ENCODE assay signal across 15 cellular contexts in the genomic region with DNA sequence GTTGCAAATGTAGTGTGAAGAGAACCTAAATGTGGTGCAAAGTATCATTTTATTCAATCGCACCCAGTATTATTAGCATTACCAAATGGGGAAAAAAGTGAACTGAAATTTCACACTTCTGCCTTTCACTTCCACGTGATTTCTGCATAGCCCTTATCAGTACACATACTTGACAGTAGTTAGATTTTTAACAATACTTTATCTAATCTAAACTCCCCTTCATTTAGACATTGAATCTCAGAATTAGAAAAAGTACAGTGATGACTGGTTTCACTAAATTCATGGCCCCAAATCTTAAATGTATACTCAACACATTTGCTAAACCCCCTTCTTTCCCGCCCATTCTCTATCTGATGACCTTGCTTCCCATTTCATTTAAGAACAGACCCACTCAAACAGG. TPM values are rescaled to one million over a fixed set of nuclear protein-coding genes. Genes with fewer than 3 reads are reported as not detected.
A peak's percentile ranks its signal among the peaks of the same experiment; 100 is the strongest.
DNase-seq lines count a peak whose midpoint lies in the region; ATAC-seq and TF ChIP-seq lines count a peak whose summit lies in the region.
"Had no signal": no experiment of that assay in that cellular context is flagged by ENCODE, and none has a peak within 500 bp of the region (broad histone marks: within the 10 kb centered on the region; RNA-seq: fewer than 3 reads in every experiment).

No MANE protein-coding gene starts in this region.

- POLR2A ChIA-PET in CD4-positive, alpha-beta memory T cell (lab: Charles Lee; ENCODE audit: partially characterized antibody) = no interaction called here

- peak overlapping the region; percentile 68 to 90 (median 79) for H3K4me3 Mint-ChIP-seq in naive B cell
- peak overlapping the region in 1 of 8 donors; percentile 3 for H3K4me3 Mint-ChIP-seq in CD4-positive, alpha-beta memory T cell

- H3K27me3 ChIP-seq in sigmoid colon = no peaks in the 10 kb centered on the region
- no peaks in the 10 kb centered on the region for H3K27me3 ChIP-seq in CD4-positive, alpha-beta memory T cell (ENCODE audit: insufficient read depth, low read length)
- H3K27me3 ChIP-seq: adrenal gland, esophagus squamous epithelium, ovary had no signal

- H3K4me1 ChIP-seq in sigmoid colon = peaks cover 0 to 18% (median 8%) of the 10 kb centered on the region in 4 donors
- peaks cover 17% of the 10 kb centered on the region for H3K4me1 ChIP-seq in CD4-positive, alpha-beta memory T cell (ENCODE audit: insufficient read depth, low read length)

- H3K27ac ChIP-seq in sigmoid colon = no peak overlapping the region
- H3K27ac ChIP-seq in CD4-positive, alpha-beta memory T cell (ENCODE audit: low read depth, low read length) = no peak overlapping the region
- H3K27ac ChIP-seq: adrenal gland, esophagus squamous epithelium, ovary had no signal

- peaks cover 0 to 7% (median 0%) of the 10 kb centered on the region in 7 donors for H3K9me3 Mint-ChIP-seq in naive B cell
- H3K9me3 Mint-ChIP-seq in CD4-positive, alpha-beta memory T cell = peaks cover 0 to 2% (median 0%) of the 10 kb centered on the region in 8 donors

- no peak for TF ChIP-seq EP300 in sigmoid colon (IDR thresholded peaks at IDR 0.05)

- CTCF ChIA-PET in CD4-positive, alpha-beta memory T cell (lab: Charles Lee; ENCODE audit: partially characterized antibody) = interaction anchor here (1.5 kb wide), 1 partner anchor 14 kb away, joined by 3 read pairs; no protein-coding TSS in a partner anchor

- intact Hi-C loops in sigmoid colon (cut with DNase I) = loop anchor here (10.0 kb wide), 1 partner anchor 554 kb away; no protein-coding TSS in a partner anchor
- intact Hi-C loops in CD4-positive, alpha-beta memory T cell (cut with micrococcal nuclease) = no loop called here

- 71 to 86% methylated on average over 3 of the region's 3 CpGs for WGBS in sigmoid colon, 2 donors

- H3K4me1 Mint-ChIP-seq in naive B cell = peaks cover 70 to 88% (median 86%) of the 10 kb centered on the region in 3 donors
- H3K4me1 Mint-ChIP-seq in CD4-positive, alpha-beta memory T cell = peaks cover 26 to 54% (median 48%) of the 10 kb centered on the region in 4 donors

- no peak overlapping the region for H3K4me3 ChIP-seq in sigmoid colon
- no peak overlapping the region for H3K4me3 ChIP-seq in CD4-positive, alpha-beta memory T cell (ENCODE audit: low read length in 2 of 2)
- H3K4me3 ChIP-seq: adrenal gland, esophagus squamous epithelium, ovary had no signal

- no peak for TF ChIP-seq CTCF in sigmoid colon (IDR thresholded peaks at IDR 0.05)

- TF ChIP-seq POLR2A in sigmoid colon (IDR thresholded peaks at IDR 0.05) = no peak

- peak; percentile 69 for DNase-seq in naive B cell
- DNase-seq in SIG-M5 (lab: John Stamatoyannopoulos, UW) = no peak
- no peak for DNase-seq in sigmoid colon
- DNase-seq in DMS114 treated with DMSO at 0.1 percent for 48 hours (lab: John Stamatoyannopoulos, UW; ENCODE audit: unreplicated experiment) = no peak
- DNase-seq in CD4-positive, alpha-beta memory T cell = no peak
- DNase-seq: adrenal gland, DMS153, esophagus squamous epithelium, islet precursor cell, NCI-H1092 treated with DMSO at 0.1 percent for 48 hours, ovary had no signal

- H3K36me3 ChIP-seq in sigmoid colon = peaks cover 0 to 26% (median 10%) of the 10 kb centered on the region in 4 donors
- peaks cover 12% of the 10 kb centered on the region for H3K36me3 ChIP-seq in CD4-positive, alpha-beta memory T cell (ENCODE audit: insufficient read depth, low read length)
- H3K36me3 ChIP-seq: adrenal gland, ovary had no signal

- H3K36me3 Mint-ChIP-seq in naive B cell = peaks cover 54% of the 10 kb centered on the region in 2 donors
- H3K36me3 Mint-ChIP-seq in CD4-positive, alpha-beta memory T cell = peaks cover 47 to 48% of the 10 kb centered on the region in 2 donors

- ATAC-seq in GM18870 (IDR thresholded peaks at IDR 0.05; ENCODE audit: unreplicated experiment) = peak; percentile 53
- ATAC-seq in GM21723 (IDR thresholded peaks at IDR 0.05; ENCODE audit: unreplicated experiment) = peak; percentile 55
- ATAC-seq in HG03280 (IDR thresholded peaks at IDR 0.05; ENCODE audit: unreplicated experiment) = peak; percentile 51
- ATAC-seq in naive B cell (ENCODE audit: low read depth in 2 of 2) = peak; percentile 85 to 88

- peak overlapping the region in 5 of 6 donors; percentile 67 to 94 (median 91) for H3K27ac Mint-ChIP-seq in naive B cell
- peak overlapping the region in 1 of 7 donors; percentile 58 for H3K27ac Mint-ChIP-seq in CD4-positive, alpha-beta memory T cell

- H3K27me3 Mint-ChIP-seq in naive B cell = no peaks in the 10 kb centered on the region
- H3K27me3 Mint-ChIP-seq in CD4-positive, alpha-beta memory T cell = no peaks in the 10 kb centered on the region

- no peaks in the 10 kb centered on the region for H3K9me3 ChIP-seq in sigmoid colon
- no peaks in the 10 kb centered on the region for H3K9me3 ChIP-seq in CD4-positive, alpha-beta memory T cell (ENCODE audit: control insufficient read depth in 1 of 2, low read length in 2 of 2)
- H3K9me3 ChIP-seq: adrenal gland, esophagus squamous epithelium, ovary had no signal

RNA-seq across cellular contexts. Expression of gene STX7, which starts 14.3 kb away (rescaled TPM):
- polyA plus RNA-seq in naive B cell (ENCODE audit: low read depth in 6 of 6) (100 to 1,000 TPM; 141 to 257 (median 207) TPM), sigmoid colon (10 to 100 TPM; 27.1 to 35.8 (median 28.8) TPM)
- 10 to 100 TPM; 44.6 to 72.5 (median 55.1) TPM for total RNA-seq in sigmoid colon
- 10 to 100 TPM; 22.7 TPM for total RNA-seq in CD4-positive, alpha-beta memory T cell
- polyA plus RNA-seq in CD4-positive, alpha-beta memory T cell = 10 to 100 TPM in 1 of 2 donors, 1 to 10 TPM in 1; 8.2 to 14.9 TPM

RNA-seq across cellular contexts. Expression of gene TAAR9, which starts 39.4 kb away (rescaled TPM):
- polyA plus RNA-seq in naive B cell (ENCODE audit: low read depth in 6 of 6) (not detected), sigmoid colon (not detected)
- total RNA-seq in sigmoid colon = not detected
- total RNA-seq in CD4-positive, alpha-beta memory T cell = not detected
- polyA plus RNA-seq in CD4-positive, alpha-beta memory T cell = not detected
- total RNA-seq: adrenal gland, esophagus squamous epithelium, H4, ovary had no signal
- polyA plus RNA-seq: adrenal gland, ovary had no signal

RNA-seq across cellular contexts. Expression of gene TAAR8, which starts 53.8 kb away (rescaled TPM):
- polyA plus RNA-seq in naive B cell (ENCODE audit: low read depth in 6 of 6) (not detected), sigmoid colon (not detected)
- not detected for total RNA-seq in sigmoid colon
- total RNA-seq in CD4-positive, alpha-beta memory T cell = not detected
- polyA plus RNA-seq in CD4-positive, alpha-beta memory T cell = not detected
- total RNA-seq: adrenal gland, esophagus squamous epithelium, H4, ovary had no signal
- polyA plus RNA-seq: adrenal gland, ovary had no signal
